Comparison of ENCODE assay signal across 17 cellular contexts in genomic region chr19:22527554-22527953, GRCh38.
"Had no signal": no experiment of that assay in that cellular context is flagged by ENCODE, and none has a peak within 500 bp of the region (broad histone marks: within the 10 kb centered on the region; RNA-seq: fewer than 3 reads in every experiment).

No MANE protein-coding gene starts in this region.

- DNase-seq: cortex of kidney; effector memory CD4-positive, alpha-beta T cell; heart right ventricle; hypothalamus; kidney glomerular epithelial cell; mucosa of descending colon; natural killer cell; nucleus accumbens; psoas muscle; small intestine; stimulated activated CD4-positive, alpha-beta T cell treated with anti-CD3 and anti-CD28 coated beads, Interleukin-12 subunit alpha, Interleukin-12 subunit beta, amount 100 ng/mL, for 4 hours had no signal

- ATAC-seq: esophagus mucosa, mucosa of descending colon, natural killer cell, psoas muscle had no signal

- H3K27me3 ChIP-seq: neural progenitor cell, tibial nerve had no signal

- H3K4me1 ChIP-seq: neural progenitor cell, psoas muscle, tibial nerve had no signal

- H3K4me3 ChIP-seq: mucosa of descending colon, neural progenitor cell, psoas muscle, tibial nerve had no signal

- FAIRE-seq: endometrium, frontal cortex, islet of Langerhans, small intestine had no signal

- H3K27ac ChIP-seq: heart right ventricle, neural progenitor cell, psoas muscle, tibial nerve had no signal

- H3K9me3 ChIP-seq: psoas muscle had no signal

- H3K9ac ChIP-seq: neural progenitor cell had no signal

- H3K36me3 ChIP-seq: heart right ventricle, neural progenitor cell, tibial nerve had no signal
